ENCODE assay signal across 36 cellular contexts in genomic region chr2:226620176-226620575, GRCh38.
"Had no signal": no experiment of that assay in that cellular context is flagged by ENCODE, and none has a peak within 500 bp of the region (broad histone marks: within the 10 kb centered on the region; RNA-seq: fewer than 3 reads in every experiment).

No MANE protein-coding gene starts in this region.

- H3K27ac ChIP-seq: ascending aorta, cardiac muscle cell, VCaP had no signal

- H3K36me3 ChIP-seq: ascending aorta, cardiac muscle cell had no signal

- H3K36me3 Mint-ChIP-seq: activated CD8-positive, alpha-beta memory T cell treated with anti-CD3 and anti-CD28 coated beads, Interleukin-2, amount 10 ng/mL, durations not matched to agents 7 days and 5 days; activated naive CD4-positive, alpha-beta T cell treated with anti-CD3 and anti-CD28 coated beads, Interleukin-2, amount 10 ng/mL, durations not matched to agents 7 days and 5 days; activated naive CD4-positive, alpha-beta T cell treated with anti-CD3 and anti-CD28 coated beads, Interleukin-2, amount 50 U/mL, for 24 hours; activated naive CD8-positive, alpha-beta T cell treated with anti-CD3 and anti-CD28 coated beads, Interleukin-2, amount 10 ng/mL, durations not matched to agents 7 days and 5 days; brain had no signal

- H3K27me3 ChIP-seq: ascending aorta, cardiac muscle cell had no signal

- H3K27me3 Mint-ChIP-seq: activated naive CD8-positive, alpha-beta T cell treated with anti-CD3 and anti-CD28 coated beads, Interleukin-2, amount 50 U/mL, for 24 hours had no signal

- H3K4me3 Mint-ChIP-seq: activated CD4-positive, alpha-beta memory T cell treated with anti-CD3 and anti-CD28 coated beads, Interleukin-2, amount 10 ng/mL, durations not matched to agents 7 days and 5 days; activated CD4-positive, alpha-beta T cell treated with anti-CD3 and anti-CD28 coated beads for 36 hours; activated CD4-positive, alpha-beta T cell treated with anti-CD3 and anti-CD28 coated beads, Interleukin-2, amount 10 ng/mL, durations not matched to agents 7 days and 5 days; activated CD8-positive, alpha-beta memory T cell treated with anti-CD3 and anti-CD28 coated beads, Interleukin-2, amount 10 ng/mL, durations not matched to agents 7 days and 5 days; activated CD8-positive, alpha-beta T cell treated with anti-CD3 and anti-CD28 coated beads, Interleukin-2, amount 10 ng/mL, durations not matched to agents 7 days and 5 days; activated naive CD4-positive, alpha-beta T cell treated with anti-CD3 and anti-CD28 coated beads, Interleukin-2, amount 10 ng/mL, durations not matched to agents 7 days and 5 days; activated naive CD4-positive, alpha-beta T cell treated with anti-CD3 and anti-CD28 coated beads, Interleukin-2, amount 50 U/mL, for 24 hours; activated naive CD8-positive, alpha-beta T cell; activated naive CD8-positive, alpha-beta T cell treated with anti-CD3 and anti-CD28 coated beads, Interleukin-2, amount 10 ng/mL, durations not matched to agents 7 days and 5 days; activated naive CD8-positive, alpha-beta T cell treated with anti-CD3 and anti-CD28 coated beads, Interleukin-2, amount 50 U/mL, for 24 hours; activated T-cell treated with anti-CD3 and anti-CD28 coated beads, Interleukin-2, amount 50 U/mL, for 24 hours; brain; central memory CD8-positive, alpha-beta T cell; T-helper 1 cell treated with Interleukin-12 subunit alpha and Interleukin-12 subunit beta and Interleukin-4 antibody, amounts not matched to agents 30 μg/mL and 1 μg/mL, for 36 hours; T-helper 2 cell treated with Interferon-gamma antibody and Interleukin-4, amounts not matched to agents 5 μg/mL and 100 μg/mL, for 36 hours had no signal

- H3K9me3 Mint-ChIP-seq: activated CD4-positive, alpha-beta T cell treated with anti-CD3 and anti-CD28 coated beads, Interleukin-2, amount 10 ng/mL, durations not matched to agents 7 days and 5 days; activated naive CD4-positive, alpha-beta T cell treated with anti-CD3 and anti-CD28 coated beads, Interleukin-2, amount 10 ng/mL, durations not matched to agents 7 days and 5 days; activated naive CD4-positive, alpha-beta T cell treated with anti-CD3 and anti-CD28 coated beads, Interleukin-2, amount 50 U/mL, for 24 hours; activated naive CD8-positive, alpha-beta T cell treated with anti-CD3 and anti-CD28 coated beads, Interleukin-2, amount 10 ng/mL, durations not matched to agents 7 days and 5 days; activated naive CD8-positive, alpha-beta T cell treated with anti-CD3 and anti-CD28 coated beads, Interleukin-2, amount 50 U/mL, for 24 hours; activated T-cell treated with anti-CD3 and anti-CD28 coated beads, Interleukin-2, amount 50 U/mL, for 24 hours; activated T-helper 2 cell treated with anti-CD3 and anti-CD28 coated beads, Interferon-gamma antibody, Interleukin-2, Interleukin-4, amounts not matched to agents 10 μg/mL and 5 μg/mL and 100 μg/mL, durations not matched to agents 14 hours and 24 hours and 36 hours; central memory CD8-positive, alpha-beta T cell; T-helper 1 cell treated with Interleukin-12 subunit alpha and Interleukin-12 subunit beta and Interleukin-4 antibody, amounts not matched to agents 30 μg/mL and 1 μg/mL, for 36 hours; T-helper 2 cell treated with Interferon-gamma antibody and Interleukin-4, amounts not matched to agents 5 μg/mL and 100 μg/mL, for 36 hours had no signal

- H3K4me3 ChIP-seq: ascending aorta, cardiac muscle cell had no signal

- H3K4me1 ChIP-seq: ascending aorta had no signal

- H3K9me3 ChIP-seq: ascending aorta had no signal

- DNase-seq: activated CD4-positive, alpha-beta memory T cell treated with anti-CD3 and anti-CD28 coated beads, Interleukin-2, amount 10 ng/mL, durations not matched to agents 7 days and 5 days; activated CD4-positive, alpha-beta T cell treated with anti-CD3 and anti-CD28 coated beads for 1 hour; activated CD4-positive, alpha-beta T cell treated with anti-CD3 and anti-CD28 coated beads for 36 hours; activated CD4-positive, alpha-beta T cell treated with anti-CD3 and anti-CD28 coated beads for 48 hours; activated CD4-positive, alpha-beta T cell treated with anti-CD3 and anti-CD28 coated beads, Interleukin-2, amount 10 ng/mL, durations not matched to agents 7 days and 5 days; activated CD4-positive, alpha-beta T cell treated with anti-CD3 and anti-CD28 coated beads, Interleukin-2, amount 50 U/mL, for 48 hours; activated CD4-positive, CD25-positive, alpha-beta regulatory T cell; activated CD8-positive, alpha-beta memory T cell treated with anti-CD3 and anti-CD28 coated beads for 24 hours; activated CD8-positive, alpha-beta memory T cell treated with anti-CD3 and anti-CD28 coated beads, Interleukin-2, amount 10 ng/mL, durations not matched to agents 7 days and 5 days; activated CD8-positive, alpha-beta memory T cell treated with anti-CD3 and anti-CD28 coated beads, Interleukin-2, amount 50 U/mL, for 48 hours; activated CD8-positive, alpha-beta T cell treated with anti-CD3 and anti-CD28 coated beads, Interleukin-2, amount 10 ng/mL, durations not matched to agents 7 days and 5 days; activated effector memory CD4-positive, alpha-beta T cell treated with Interleukin-2 at 50 U/mL for 16 hours; activated gamma-delta T cell; activated naive CD4-positive, alpha-beta T cell treated with anti-CD3 and anti-CD28 coated beads, Interleukin-2, amount 10 ng/mL, durations not matched to agents 7 days and 5 days; activated naive CD4-positive, alpha-beta T cell treated with Interleukin-2 at 50 U/mL for 16 hours; activated naive CD8-positive, alpha-beta T cell treated with anti-CD3 and anti-CD28 coated beads, Interleukin-2, amount 10 ng/mL, durations not matched to agents 7 days and 5 days; activated naive CD8-positive, alpha-beta T cell treated with anti-CD3 and anti-CD28 coated beads, Interleukin-2, amount 50 U/mL, for 24 hours; activated T-cell treated with anti-CD3 and anti-CD28 coated beads, Interleukin-2, amount 50 U/mL, for 24 hours; activated T-cell treated with anti-CD3 and anti-CD28 coated beads, Interleukin-2, amount 50 U/mL, for 48 hours; amygdala; anterior cingulate cortex; caudate nucleus; T-helper 1 cell; T-helper 2 cell; T-helper 9 cell had no signal

- H3K4me1 Mint-ChIP-seq: activated CD4-positive, alpha-beta memory T cell treated with anti-CD3 and anti-CD28 coated beads, Interleukin-2, amount 10 ng/mL, durations not matched to agents 7 days and 5 days; activated CD4-positive, alpha-beta T cell treated with anti-CD3 and anti-CD28 coated beads for 36 hours; activated CD4-positive, alpha-beta T cell treated with anti-CD3 and anti-CD28 coated beads, Interleukin-2, amount 10 ng/mL, durations not matched to agents 7 days and 5 days; activated CD8-positive, alpha-beta memory T cell treated with anti-CD3 and anti-CD28 coated beads, Interleukin-2, amount 10 ng/mL, durations not matched to agents 7 days and 5 days; activated naive CD4-positive, alpha-beta T cell treated with anti-CD3 and anti-CD28 coated beads, Interleukin-2, amount 10 ng/mL, durations not matched to agents 7 days and 5 days; activated naive CD4-positive, alpha-beta T cell treated with anti-CD3 and anti-CD28 coated beads, Interleukin-2, amount 50 U/mL, for 24 hours; activated naive CD8-positive, alpha-beta T cell treated with anti-CD3 and anti-CD28 coated beads, Interleukin-2, amount 50 U/mL, for 24 hours; central memory CD8-positive, alpha-beta T cell had no signal

- H3K27ac Mint-ChIP-seq: activated CD4-positive, alpha-beta memory T cell treated with anti-CD3 and anti-CD28 coated beads, Interleukin-2, amount 10 ng/mL, durations not matched to agents 7 days and 5 days; activated CD4-positive, alpha-beta T cell treated with anti-CD3 and anti-CD28 coated beads for 36 hours; activated CD4-positive, alpha-beta T cell treated with anti-CD3 and anti-CD28 coated beads, Interleukin-2, amount 10 ng/mL, durations not matched to agents 7 days and 5 days; activated CD8-positive, alpha-beta memory T cell treated with anti-CD3 and anti-CD28 coated beads, Interleukin-2, amount 10 ng/mL, durations not matched to agents 7 days and 5 days; activated CD8-positive, alpha-beta T cell treated with anti-CD3 and anti-CD28 coated beads, Interleukin-2, amount 10 ng/mL, durations not matched to agents 7 days and 5 days; activated naive CD4-positive, alpha-beta T cell treated with anti-CD3 and anti-CD28 coated beads, Interleukin-2, amount 10 ng/mL, durations not matched to agents 7 days and 5 days; activated naive CD4-positive, alpha-beta T cell treated with anti-CD3 and anti-CD28 coated beads, Interleukin-2, amount 50 U/mL, for 24 hours; activated naive CD8-positive, alpha-beta T cell; activated naive CD8-positive, alpha-beta T cell treated with anti-CD3 and anti-CD28 coated beads, Interleukin-2, amount 10 ng/mL, durations not matched to agents 7 days and 5 days; activated naive CD8-positive, alpha-beta T cell treated with anti-CD3 and anti-CD28 coated beads, Interleukin-2, amount 50 U/mL, for 24 hours; activated T-cell treated with anti-CD3 and anti-CD28 coated beads, Interleukin-2, amount 50 U/mL, for 24 hours; activated T-helper 2 cell treated with anti-CD3 and anti-CD28 coated beads, Interferon-gamma antibody, Interleukin-2, Interleukin-4, amounts not matched to agents 10 μg/mL and 5 μg/mL and 100 μg/mL, durations not matched to agents 14 hours and 24 hours and 36 hours; T-helper 1 cell treated with Interleukin-12 subunit alpha and Interleukin-12 subunit beta and Interleukin-4 antibody, amounts not matched to agents 30 μg/mL and 1 μg/mL, for 36 hours; T-helper 2 cell treated with Interferon-gamma antibody and Interleukin-4, amounts not matched to agents 5 μg/mL and 100 μg/mL, for 36 hours had no signal

- ATAC-seq: activated CD4-positive, alpha-beta T cell treated with anti-CD3 and anti-CD28 coated beads for 36 hours; activated CD4-positive, CD25-positive, alpha-beta regulatory T cell treated with anti-CD3 and anti-CD28 coated beads, Interleukin-2, amount 50 U/mL, for 24 hours; activated CD8-positive, alpha-beta memory T cell treated with anti-CD3 and anti-CD28 coated beads, Interleukin-2, amount 10 ng/mL, durations not matched to agents 7 days and 5 days; activated CD8-positive, alpha-beta T cell treated with anti-CD3 and anti-CD28 coated beads, Interleukin-2, amount 10 ng/mL, durations not matched to agents 7 days and 5 days; activated naive CD8-positive, alpha-beta T cell treated with anti-CD3 and anti-CD28 coated beads, Interleukin-2, amount 50 U/mL, for 24 hours had no signal
